Comparison of ENCODE assay signal across 2 cellular contexts in the genomic region with DNA sequence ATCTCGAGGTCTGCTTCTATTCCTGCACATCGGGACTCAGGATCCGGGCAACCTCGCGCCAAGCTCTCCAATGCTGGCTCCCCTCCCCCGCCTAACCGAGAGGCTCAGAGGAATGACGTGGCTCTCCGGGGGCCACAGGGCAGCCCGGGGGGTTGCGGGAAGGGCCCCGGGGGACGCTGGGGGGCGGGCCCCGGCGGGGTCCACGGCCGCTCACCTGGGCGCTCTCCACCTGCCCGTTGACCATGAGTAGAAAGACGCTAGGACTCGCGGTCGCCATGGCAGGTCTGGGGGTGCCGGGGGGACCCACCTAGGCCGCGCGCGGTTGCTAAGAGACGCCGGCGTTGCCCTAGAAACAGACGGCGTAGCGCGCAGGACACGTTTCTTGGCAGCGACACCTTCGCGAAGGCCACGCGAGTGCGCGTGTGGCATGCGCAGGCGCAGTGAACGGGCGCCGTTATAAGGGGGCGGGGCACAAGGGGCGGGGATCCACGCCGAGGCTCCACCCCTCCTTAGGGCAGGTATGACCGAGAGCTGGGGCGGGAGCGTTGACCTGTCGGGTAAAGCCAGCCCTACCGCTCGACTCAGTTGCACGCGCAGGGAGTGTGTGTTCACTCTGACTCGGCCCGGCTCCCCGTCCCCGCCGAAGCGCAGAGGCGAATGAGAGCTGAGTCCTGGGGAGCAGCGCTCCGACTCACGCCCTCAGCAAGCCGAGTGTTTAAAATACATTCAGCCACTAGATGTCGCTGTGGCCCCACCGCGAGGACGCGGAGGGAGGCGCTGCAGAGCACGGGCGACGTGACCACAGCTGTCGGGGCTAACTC.
TF ChIP-seq lines count a peak whose summit lies in the region.

A gene with protein sequence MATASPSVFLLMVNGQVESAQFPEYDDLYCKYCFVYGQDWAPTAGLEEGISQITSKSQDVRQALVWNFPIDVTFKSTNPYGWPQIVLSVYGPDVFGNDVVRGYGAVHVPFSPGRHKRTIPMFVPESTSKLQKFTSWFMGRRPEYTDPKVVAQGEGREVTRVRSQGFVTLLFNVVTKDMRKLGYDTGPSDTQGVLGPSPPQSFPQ (minus strand): TSS at position 431 of the 821 bp plus-strand sequence. CDS start 154 bp downstream, at position 277.

TF ChIP-seq in HEK293, 187 proteins besides CTCF, POLR2A, EP300 and RAD21 (continued from another document and continues in another):
- TF ChIP-seq ZNF274 (IDR thresholded peaks at IDR 0.05; ENCODE audit: low read length) (no peak), ZNF274 (tag by site-specific recombination; IDR thresholded peaks at IDR 0.05; ENCODE audit: borderline replicate concordance) (no peak), ZXDB (tag by site-specific recombination; IDR thresholded peaks at IDR 0.05) (no peak), ZNF423 (tag by site-specific recombination; IDR thresholded peaks at IDR 0.05) (peak; percentile 87), TRIM28 (IDR thresholded peaks at IDR 0.05; ENCODE audit: borderline replicate concordance, low read length) (peak; percentile 35; the same call in 1 of the 2 replicates), ZNF2 (tag by site-specific recombination; IDR thresholded peaks at IDR 0.05) (peak; percentile 88), ZNF133 (tag by site-specific recombination; IDR thresholded peaks at IDR 0.05) (0 out of 2 replicates have a peak, but pooled peaks have one; percentile 1), ZNF623 (tag by site-specific recombination; IDR thresholded peaks at IDR 0.05) (0 out of 2 replicates have a peak, but pooled peaks have one; percentile 11), ZNF335 (tag by site-specific recombination; conservative IDR thresholded peaks at IDR 0.05) (peak; percentile 98), SP7 (tag by site-specific recombination; IDR thresholded peaks at IDR 0.05) (peak; percentile 70), ZNF560 (tag by site-specific recombination; IDR thresholded peaks at IDR 0.05; ENCODE audit: borderline replicate concordance) (no peak), GLIS2 (tag by site-specific recombination; IDR thresholded peaks at IDR 0.05) (peak; percentile 99), ZNF626 (tag by site-specific recombination; IDR thresholded peaks at IDR 0.05) (no peak), ZFP37 (tag by site-specific recombination; IDR thresholded peaks at IDR 0.05) (peak; percentile 44; the same call in 1 of the 2 replicates), ZNF654 (tag by site-specific recombination; IDR thresholded peaks at IDR 0.05; ENCODE audit: low read depth) (peak; percentile 99), ZNF658 (tag by site-specific recombination; IDR thresholded peaks at IDR 0.05) (no peak), ZNF521 (tag by site-specific recombination; IDR thresholded peaks at IDR 0.05) (no peak), KLF16 (tag by site-specific recombination; IDR thresholded peaks at IDR 0.05) (peak; percentile 73), GLI4 (tag by site-specific recombination; IDR thresholded peaks at IDR 0.05) (0 out of 2 replicates have a peak, but pooled peaks have one; percentile 44), ZNF140 (tag by site-specific recombination; IDR thresholded peaks at IDR 0.05) (no peak), ZEB2 (tag by site-specific recombination; IDR thresholded peaks at IDR 0.05) (peak; percentile 80), BCL11B (tag by site-specific recombination; IDR thresholded peaks at IDR 0.05; ENCODE audit: low read depth) (no peak), GLIS1 (tag by site-specific recombination; IDR thresholded peaks at IDR 0.05) (peak; percentile 100), ZNF184 (tag by site-specific recombination; IDR thresholded peaks at IDR 0.05) (no peak), ZBTB17 (tag by site-specific recombination; IDR thresholded peaks at IDR 0.05) (peak; percentile 81), ZNF514 (tag by site-specific recombination; IDR thresholded peaks at IDR 0.05) (no peak), ZNF132 (tag by site-specific recombination; IDR thresholded peaks at IDR 0.05; ENCODE audit: borderline replicate concordance) (no peak)
- TF ChIP-seq, protein P1, sequence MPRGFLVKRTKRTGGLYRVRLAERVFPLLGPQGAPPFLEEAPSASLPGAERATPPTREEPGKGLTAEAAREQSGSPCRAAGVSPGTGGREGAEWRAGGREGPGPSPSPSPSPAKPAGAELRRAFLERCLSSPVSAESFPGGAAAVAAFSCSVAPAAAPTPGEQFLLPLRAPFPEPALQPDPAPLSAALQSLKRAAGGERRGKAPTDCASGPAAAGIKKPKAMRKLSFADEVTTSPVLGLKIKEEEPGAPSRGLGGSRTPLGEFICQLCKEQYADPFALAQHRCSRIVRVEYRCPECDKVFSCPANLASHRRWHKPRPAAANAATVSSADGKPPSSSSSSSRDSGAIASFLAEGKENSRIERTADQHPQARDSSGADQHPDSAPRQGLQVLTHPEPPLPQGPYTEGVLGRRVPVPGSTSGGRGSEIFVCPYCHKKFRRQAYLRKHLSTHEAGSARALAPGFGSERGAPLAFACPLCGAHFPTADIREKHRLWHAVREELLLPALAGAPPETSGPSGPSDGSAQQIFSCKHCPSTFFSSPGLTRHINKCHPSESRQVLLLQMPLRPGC (tag by site-specific recombination; IDR thresholded peaks at IDR 0.05): peak; percentile 12; the same call in 1 of the 2 replicates
- TF ChIP-seq, protein P2, sequence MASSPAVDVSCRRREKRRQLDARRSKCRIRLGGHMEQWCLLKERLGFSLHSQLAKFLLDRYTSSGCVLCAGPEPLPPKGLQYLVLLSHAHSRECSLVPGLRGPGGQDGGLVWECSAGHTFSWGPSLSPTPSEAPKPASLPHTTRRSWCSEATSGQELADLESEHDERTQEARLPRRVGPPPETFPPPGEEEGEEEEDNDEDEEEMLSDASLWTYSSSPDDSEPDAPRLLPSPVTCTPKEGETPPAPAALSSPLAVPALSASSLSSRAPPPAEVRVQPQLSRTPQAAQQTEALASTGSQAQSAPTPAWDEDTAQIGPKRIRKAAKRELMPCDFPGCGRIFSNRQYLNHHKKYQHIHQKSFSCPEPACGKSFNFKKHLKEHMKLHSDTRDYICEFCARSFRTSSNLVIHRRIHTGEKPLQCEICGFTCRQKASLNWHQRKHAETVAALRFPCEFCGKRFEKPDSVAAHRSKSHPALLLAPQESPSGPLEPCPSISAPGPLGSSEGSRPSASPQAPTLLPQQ (tag by site-specific recombination; IDR thresholded peaks at IDR 0.05): peak; percentile 98
- TF ChIP-seq, protein P3, sequence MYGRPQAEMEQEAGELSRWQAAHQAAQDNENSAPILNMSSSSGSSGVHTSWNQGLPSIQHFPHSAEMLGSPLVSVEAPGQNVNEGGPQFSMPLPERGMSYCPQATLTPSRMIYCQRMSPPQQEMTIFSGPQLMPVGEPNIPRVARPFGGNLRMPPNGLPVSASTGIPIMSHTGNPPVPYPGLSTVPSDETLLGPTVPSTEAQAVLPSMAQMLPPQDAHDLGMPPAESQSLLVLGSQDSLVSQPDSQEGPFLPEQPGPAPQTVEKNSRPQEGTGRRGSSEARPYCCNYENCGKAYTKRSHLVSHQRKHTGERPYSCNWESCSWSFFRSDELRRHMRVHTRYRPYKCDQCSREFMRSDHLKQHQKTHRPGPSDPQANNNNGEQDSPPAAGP (tag by site-specific recombination; IDR thresholded peaks at IDR 0.05): peak; percentile 47; the same call in 1 of the 2 replicates

TF ChIP-seq in SK-N-SH, 30 proteins besides CTCF, POLR2A, EP300 and RAD21 (continued from another document and continues in another):
- TF ChIP-seq, protein P4, sequence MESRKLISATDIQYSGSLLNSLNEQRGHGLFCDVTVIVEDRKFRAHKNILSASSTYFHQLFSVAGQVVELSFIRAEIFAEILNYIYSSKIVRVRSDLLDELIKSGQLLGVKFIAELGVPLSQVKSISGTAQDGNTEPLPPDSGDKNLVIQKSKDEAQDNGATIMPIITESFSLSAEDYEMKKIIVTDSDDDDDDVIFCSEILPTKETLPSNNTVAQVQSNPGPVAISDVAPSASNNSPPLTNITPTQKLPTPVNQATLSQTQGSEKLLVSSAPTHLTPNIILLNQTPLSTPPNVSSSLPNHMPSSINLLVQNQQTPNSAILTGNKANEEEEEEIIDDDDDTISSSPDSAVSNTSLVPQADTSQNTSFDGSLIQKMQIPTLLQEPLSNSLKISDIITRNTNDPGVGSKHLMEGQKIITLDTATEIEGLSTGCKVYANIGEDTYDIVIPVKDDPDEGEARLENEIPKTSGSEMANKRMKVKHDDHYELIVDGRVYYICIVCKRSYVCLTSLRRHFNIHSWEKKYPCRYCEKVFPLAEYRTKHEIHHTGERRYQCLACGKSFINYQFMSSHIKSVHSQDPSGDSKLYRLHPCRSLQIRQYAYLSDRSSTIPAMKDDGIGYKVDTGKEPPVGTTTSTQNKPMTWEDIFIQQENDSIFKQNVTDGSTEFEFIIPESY (IDR thresholded peaks at IDR 0.05; ENCODE audit: borderline replicate concordance, low read depth): no peak
- TF ChIP-seq NFIC (IDR thresholded peaks at IDR 0.05; ENCODE audit: borderline replicate concordance) (peak; percentile 31; the same call in 1 of the 2 replicates), RCOR1 (IDR thresholded peaks at IDR 0.05; ENCODE audit: low read length) (no peak), MEF2A (IDR thresholded peaks at IDR 0.05; ENCODE audit: borderline replicate concordance, low read depth) (no peak), TAF1 (IDR thresholded peaks at IDR 0.05; ENCODE audit: borderline replicate concordance, low read depth, low read length) (peak; percentile 14; the same call in 1 of the 2 replicates), GABPA (IDR thresholded peaks at IDR 0.05; ENCODE audit: low read depth) (no peak), CHD2 (IDR thresholded peaks at IDR 0.05; ENCODE audit: low read length, partially characterized antibody) (no peak), RXRA (IDR thresholded peaks at IDR 0.05; ENCODE audit: borderline replicate concordance, low read depth) (no peak), SMC3 (IDR thresholded peaks at IDR 0.05; ENCODE audit: low read depth, low read length) (peak; percentile 98), GATA2 (CRISPR knock-in tag; IDR thresholded peaks at IDR 0.05) (no peak), MXI1 (IDR thresholded peaks at IDR 0.05; ENCODE audit: low read depth, low read length) (peak; percentile 98), FOSL2 (IDR thresholded peaks at IDR 0.05; ENCODE audit: borderline replicate concordance, low read depth) (peak; percentile 8; the same call in 1 of the 2 replicates), YY1 (IDR thresholded peaks at IDR 0.05; ENCODE audit: low read depth) (peak; percentile 52; the same call in 1 of the 2 replicates), POLR2AphosphoS5 (IDR thresholded peaks at IDR 0.05; ENCODE audit: low read depth, low read length) (0 out of 2 replicates have a peak, but pooled peaks have one; percentile 8), TCF12 (IDR thresholded peaks at IDR 0.05) (no peak), NRF1 (IDR thresholded peaks at IDR 0.05; ENCODE audit: low read depth, low read length) (peak; percentile 93)
- TF ChIP-seq, protein P5, sequence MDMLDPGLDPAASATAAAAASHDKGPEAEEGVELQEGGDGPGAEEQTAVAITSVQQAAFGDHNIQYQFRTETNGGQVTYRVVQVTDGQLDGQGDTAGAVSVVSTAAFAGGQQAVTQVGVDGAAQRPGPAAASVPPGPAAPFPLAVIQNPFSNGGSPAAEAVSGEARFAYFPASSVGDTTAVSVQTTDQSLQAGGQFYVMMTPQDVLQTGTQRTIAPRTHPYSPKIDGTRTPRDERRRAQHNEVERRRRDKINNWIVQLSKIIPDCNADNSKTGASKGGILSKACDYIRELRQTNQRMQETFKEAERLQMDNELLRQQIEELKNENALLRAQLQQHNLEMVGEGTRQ (IDR thresholded peaks at IDR 0.05; ENCODE audit: borderline replicate concordance, low read depth, low read length): no peak
- TF ChIP-seq, protein P6, sequence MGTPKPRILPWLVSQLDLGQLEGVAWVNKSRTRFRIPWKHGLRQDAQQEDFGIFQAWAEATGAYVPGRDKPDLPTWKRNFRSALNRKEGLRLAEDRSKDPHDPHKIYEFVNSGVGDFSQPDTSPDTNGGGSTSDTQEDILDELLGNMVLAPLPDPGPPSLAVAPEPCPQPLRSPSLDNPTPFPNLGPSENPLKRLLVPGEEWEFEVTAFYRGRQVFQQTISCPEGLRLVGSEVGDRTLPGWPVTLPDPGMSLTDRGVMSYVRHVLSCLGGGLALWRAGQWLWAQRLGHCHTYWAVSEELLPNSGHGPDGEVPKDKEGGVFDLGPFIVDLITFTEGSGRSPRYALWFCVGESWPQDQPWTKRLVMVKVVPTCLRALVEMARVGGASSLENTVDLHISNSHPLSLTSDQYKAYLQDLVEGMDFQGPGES (IDR thresholded peaks at IDR 0.05; ENCODE audit: low read depth, low read length): no peak
- TF ChIP-seq, protein P7, sequence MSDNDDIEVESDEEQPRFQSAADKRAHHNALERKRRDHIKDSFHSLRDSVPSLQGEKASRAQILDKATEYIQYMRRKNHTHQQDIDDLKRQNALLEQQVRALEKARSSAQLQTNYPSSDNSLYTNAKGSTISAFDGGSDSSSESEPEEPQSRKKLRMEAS (IDR thresholded peaks at IDR 0.05; ENCODE audit: low read depth): peak; percentile 75
- TF ChIP-seq, protein P8, sequence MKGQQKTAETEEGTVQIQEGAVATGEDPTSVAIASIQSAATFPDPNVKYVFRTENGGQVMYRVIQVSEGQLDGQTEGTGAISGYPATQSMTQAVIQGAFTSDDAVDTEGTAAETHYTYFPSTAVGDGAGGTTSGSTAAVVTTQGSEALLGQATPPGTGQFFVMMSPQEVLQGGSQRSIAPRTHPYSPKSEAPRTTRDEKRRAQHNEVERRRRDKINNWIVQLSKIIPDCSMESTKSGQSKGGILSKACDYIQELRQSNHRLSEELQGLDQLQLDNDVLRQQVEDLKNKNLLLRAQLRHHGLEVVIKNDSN (IDR thresholded peaks at IDR 0.05; ENCODE audit: borderline replicate concordance, low read depth): no peak
- TF ChIP-seq, protein P9, sequence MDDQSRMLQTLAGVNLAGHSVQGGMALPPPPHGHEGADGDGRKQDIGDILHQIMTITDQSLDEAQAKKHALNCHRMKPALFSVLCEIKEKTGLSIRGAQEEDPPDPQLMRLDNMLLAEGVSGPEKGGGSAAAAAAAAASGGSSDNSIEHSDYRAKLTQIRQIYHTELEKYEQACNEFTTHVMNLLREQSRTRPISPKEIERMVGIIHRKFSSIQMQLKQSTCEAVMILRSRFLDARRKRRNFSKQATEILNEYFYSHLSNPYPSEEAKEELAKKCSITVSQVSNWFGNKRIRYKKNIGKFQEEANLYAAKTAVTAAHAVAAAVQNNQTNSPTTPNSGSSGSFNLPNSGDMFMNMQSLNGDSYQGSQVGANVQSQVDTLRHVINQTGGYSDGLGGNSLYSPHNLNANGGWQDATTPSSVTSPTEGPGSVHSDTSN (IDR thresholded peaks at IDR 0.05): no peak
- TF ChIP-seq, protein P10, sequence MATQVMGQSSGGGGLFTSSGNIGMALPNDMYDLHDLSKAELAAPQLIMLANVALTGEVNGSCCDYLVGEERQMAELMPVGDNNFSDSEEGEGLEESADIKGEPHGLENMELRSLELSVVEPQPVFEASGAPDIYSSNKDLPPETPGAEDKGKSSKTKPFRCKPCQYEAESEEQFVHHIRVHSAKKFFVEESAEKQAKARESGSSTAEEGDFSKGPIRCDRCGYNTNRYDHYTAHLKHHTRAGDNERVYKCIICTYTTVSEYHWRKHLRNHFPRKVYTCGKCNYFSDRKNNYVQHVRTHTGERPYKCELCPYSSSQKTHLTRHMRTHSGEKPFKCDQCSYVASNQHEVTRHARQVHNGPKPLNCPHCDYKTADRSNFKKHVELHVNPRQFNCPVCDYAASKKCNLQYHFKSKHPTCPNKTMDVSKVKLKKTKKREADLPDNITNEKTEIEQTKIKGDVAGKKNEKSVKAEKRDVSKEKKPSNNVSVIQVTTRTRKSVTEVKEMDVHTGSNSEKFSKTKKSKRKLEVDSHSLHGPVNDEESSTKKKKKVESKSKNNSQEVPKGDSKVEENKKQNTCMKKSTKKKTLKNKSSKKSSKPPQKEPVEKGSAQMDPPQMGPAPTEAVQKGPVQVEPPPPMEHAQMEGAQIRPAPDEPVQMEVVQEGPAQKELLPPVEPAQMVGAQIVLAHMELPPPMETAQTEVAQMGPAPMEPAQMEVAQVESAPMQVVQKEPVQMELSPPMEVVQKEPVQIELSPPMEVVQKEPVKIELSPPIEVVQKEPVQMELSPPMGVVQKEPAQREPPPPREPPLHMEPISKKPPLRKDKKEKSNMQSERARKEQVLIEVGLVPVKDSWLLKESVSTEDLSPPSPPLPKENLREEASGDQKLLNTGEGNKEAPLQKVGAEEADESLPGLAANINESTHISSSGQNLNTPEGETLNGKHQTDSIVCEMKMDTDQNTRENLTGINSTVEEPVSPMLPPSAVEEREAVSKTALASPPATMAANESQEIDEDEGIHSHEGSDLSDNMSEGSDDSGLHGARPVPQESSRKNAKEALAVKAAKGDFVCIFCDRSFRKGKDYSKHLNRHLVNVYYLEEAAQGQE (IDR thresholded peaks at IDR 0.05; ENCODE audit: low read depth, low read length): no peak
